In genomic region chr22:38266120-38266519, GRCh38 we compare ENCODE assay signal across 1 cellular context.
TF ChIP-seq lines count a peak whose summit lies in the region.

No MANE protein-coding gene starts in this region.

TF ChIP-seq in K562, 482 proteins besides CTCF, POLR2A, EP300 and RAD21 (continued from another document):
- TF ChIP-seq NKRF (IDR thresholded peaks at IDR 0.05; ENCODE audit: borderline replicate concordance), result peak; percentile 42; the same call in 1 of the 2 replicates
- TF ChIP-seq ZNF274 (IDR thresholded peaks at IDR 0.05; ENCODE audit: borderline replicate concordance, low read depth, low read length), result no peak
